1 cellular context compared by ENCODE assay signal in the genomic region with DNA sequence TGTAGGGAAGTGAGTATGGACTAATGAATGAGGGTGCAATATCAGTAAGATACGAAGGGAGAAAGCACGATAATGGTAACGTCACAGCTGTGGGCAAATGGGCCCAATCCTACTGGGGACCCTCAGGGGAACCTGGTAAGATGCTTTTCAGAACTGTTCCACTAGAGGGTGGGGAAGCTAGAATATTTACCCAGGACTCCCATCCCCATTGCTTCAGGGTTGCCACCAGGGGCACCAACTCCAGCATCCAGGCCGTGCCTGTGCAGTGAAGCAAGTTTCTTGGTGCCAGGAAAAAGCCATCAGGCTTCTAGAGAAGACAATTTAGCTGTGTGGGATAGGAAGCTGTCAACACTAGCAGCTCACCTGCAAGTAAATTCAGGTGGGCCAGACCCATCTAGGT.
TF ChIP-seq lines count a peak whose summit lies in the region.

No MANE protein-coding gene starts in this region.

TF ChIP-seq in K562, 482 proteins besides CTCF, POLR2A, EP300 and RAD21 (continued from another document):
- TF ChIP-seq, protein P1, sequence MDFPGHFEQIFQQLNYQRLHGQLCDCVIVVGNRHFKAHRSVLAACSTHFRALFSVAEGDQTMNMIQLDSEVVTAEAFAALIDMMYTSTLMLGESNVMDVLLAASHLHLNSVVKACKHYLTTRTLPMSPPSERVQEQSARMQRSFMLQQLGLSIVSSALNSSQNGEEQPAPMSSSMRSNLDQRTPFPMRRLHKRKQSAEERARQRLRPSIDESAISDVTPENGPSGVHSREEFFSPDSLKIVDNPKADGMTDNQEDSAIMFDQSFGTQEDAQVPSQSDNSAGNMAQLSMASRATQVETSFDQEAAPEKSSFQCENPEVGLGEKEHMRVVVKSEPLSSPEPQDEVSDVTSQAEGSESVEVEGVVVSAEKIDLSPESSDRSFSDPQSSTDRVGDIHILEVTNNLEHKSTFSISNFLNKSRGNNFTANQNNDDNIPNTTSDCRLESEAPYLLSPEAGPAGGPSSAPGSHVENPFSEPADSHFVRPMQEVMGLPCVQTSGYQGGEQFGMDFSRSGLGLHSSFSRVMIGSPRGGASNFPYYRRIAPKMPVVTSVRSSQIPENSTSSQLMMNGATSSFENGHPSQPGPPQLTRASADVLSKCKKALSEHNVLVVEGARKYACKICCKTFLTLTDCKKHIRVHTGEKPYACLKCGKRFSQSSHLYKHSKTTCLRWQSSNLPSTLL (IDR thresholded peaks at IDR 0.05) = no peak
- TF ChIP-seq SAFB (IDR thresholded peaks at IDR 0.05; ENCODE audit: borderline replicate concordance, low read depth, low read length) = no peak
- TF ChIP-seq THRAP3 (IDR thresholded peaks at IDR 0.05; ENCODE audit: borderline replicate concordance) = no peak
- no peak for TF ChIP-seq ILF3 (IDR thresholded peaks at IDR 0.05; ENCODE audit: borderline replicate concordance)
